10 cellular contexts compared by ENCODE assay signal in genomic region chr3:27279153-27279552, GRCh38.
DNase-seq lines count a peak whose midpoint lies in the region; ATAC-seq and TF ChIP-seq lines count a peak whose summit lies in the region.
"Had no signal": no experiment of that assay in that cellular context is flagged by ENCODE, and none has a peak within 500 bp of the region (broad histone marks: within the 10 kb centered on the region; RNA-seq: fewer than 3 reads in every experiment).

No MANE protein-coding gene starts in this region.

- peaks cover 3% of the 10 kb centered on the region for H3K36me3 ChIP-seq in adipocyte (ENCODE audit: control insufficient read depth, insufficient read depth, low read length, severe bottlenecking)

- DNase-seq in Right ventricle myocardium superior = no peak
- DNase-seq in left ventricle myocardium superior = no peak
- DNase-seq in adipocyte (ENCODE audit: low read depth) = peak; percentile 64
- peak; percentile 41 for DNase-seq in iPS-NIHi7 (ENCODE audit: extremely low spot score)
- DNase-seq in type B pancreatic cell (ENCODE audit: extremely low spot score, unreplicated experiment) = no peak
- DNase-seq in activated naive CD4-positive, alpha-beta T cell treated with anti-CD3 and anti-CD28 coated beads for 36 hours = no peak
- DNase-seq: activated CD4-positive, alpha-beta T cell treated with anti-CD3 and anti-CD28 coated beads for 36 hours had no signal

- peak; percentile 80 for ATAC-seq in Right ventricle myocardium superior (ENCODE audit: poor library complexity)
- ATAC-seq in left ventricle myocardium superior = no peak
- no peak for ATAC-seq in HG03139 (IDR thresholded peaks at IDR 0.05; ENCODE audit: unreplicated experiment)
- no peak for ATAC-seq in GM21381 (IDR thresholded peaks at IDR 0.05; ENCODE audit: unreplicated experiment)
- ATAC-seq: activated CD4-positive, alpha-beta T cell treated with anti-CD3 and anti-CD28 coated beads for 36 hours had no signal

- H3K9me3 ChIP-seq in adipocyte (ENCODE audit: control insufficient read depth, low read length) = no peaks in the 10 kb centered on the region

- H3K4me3 ChIP-seq in adipocyte (ENCODE audit: low read length) = no peak overlapping the region

- H3K27me3 ChIP-seq in adipocyte (replicated peaks; ENCODE audit: control insufficient read depth, insufficient read depth, low read length) = no peaks in the 10 kb centered on the region

- TF ChIP-seq CTCF in type B pancreatic cell (conservative IDR thresholded peaks at IDR 0.05) = peak; percentile 66

- no peaks in the 10 kb centered on the region for H3K27me3 Mint-ChIP-seq in type B pancreatic cell
- H3K27me3 Mint-ChIP-seq in activated naive CD4-positive, alpha-beta T cell treated with anti-CD3 and anti-CD28 coated beads for 36 hours (ENCODE audit: low read depth) = no peaks in the 10 kb centered on the region
- H3K27me3 Mint-ChIP-seq: activated CD4-positive, alpha-beta T cell treated with anti-CD3 and anti-CD28 coated beads for 36 hours had no signal

- H3K9me3 Mint-ChIP-seq in type B pancreatic cell = no peaks in the 10 kb centered on the region
- peaks cover 6% of the 10 kb centered on the region for H3K9me3 Mint-ChIP-seq in activated naive CD4-positive, alpha-beta T cell treated with anti-CD3 and anti-CD28 coated beads for 36 hours

- intact Hi-C loops in Right ventricle myocardium superior (cut with DNase I) (loop anchor here (10.0 kb wide), 1 partner anchor 144 kb away; no protein-coding TSS in a partner anchor), left ventricle myocardium superior (cut with micrococcal nuclease) (no loop called here)
- intact Hi-C loops in activated naive CD4-positive, alpha-beta T cell treated with anti-CD3 and anti-CD28 coated beads for 36 hours (cut with micrococcal nuclease) = no loop called here

- H3K27ac Mint-ChIP-seq in type B pancreatic cell = no peak overlapping the region
- no peak overlapping the region for H3K27ac Mint-ChIP-seq in activated naive CD4-positive, alpha-beta T cell treated with anti-CD3 and anti-CD28 coated beads for 36 hours
- H3K27ac Mint-ChIP-seq: activated CD4-positive, alpha-beta T cell treated with anti-CD3 and anti-CD28 coated beads for 36 hours had no signal

- CTCF ChIA-PET in activated naive CD4-positive, alpha-beta T cell treated with anti-CD3 and anti-CD28 coated beads for 36 hours (lab: Charles Lee) = no interaction called here

- H3K4me3 Mint-ChIP-seq in type B pancreatic cell = no peak overlapping the region
- H3K4me3 Mint-ChIP-seq in activated naive CD4-positive, alpha-beta T cell treated with anti-CD3 and anti-CD28 coated beads for 36 hours = no peak overlapping the region
- H3K4me3 Mint-ChIP-seq: activated CD4-positive, alpha-beta T cell treated with anti-CD3 and anti-CD28 coated beads for 36 hours had no signal

- peak overlapping the region; percentile 22 for H3K9ac ChIP-seq in adipocyte (ENCODE audit: low read length)
- H3K9ac ChIP-seq: KMS-11 had no signal

- no peaks in the 10 kb centered on the region for H3K36me3 Mint-ChIP-seq in type B pancreatic cell
- H3K36me3 Mint-ChIP-seq in activated naive CD4-positive, alpha-beta T cell treated with anti-CD3 and anti-CD28 coated beads for 36 hours (ENCODE audit: low read depth) = no peaks in the 10 kb centered on the region

- H3K4me1 ChIP-seq in adipocyte (ENCODE audit: control insufficient read depth, insufficient read depth, low read length) = peaks cover 19% of the 10 kb centered on the region

- no peaks in the 10 kb centered on the region for H3K4me1 Mint-ChIP-seq in type B pancreatic cell (ENCODE audit: unreplicated experiment)
- H3K4me1 Mint-ChIP-seq in activated naive CD4-positive, alpha-beta T cell treated with anti-CD3 and anti-CD28 coated beads for 36 hours (ENCODE audit: low read depth) = no peaks in the 10 kb centered on the region
- H3K4me1 Mint-ChIP-seq: activated CD4-positive, alpha-beta T cell treated with anti-CD3 and anti-CD28 coated beads for 36 hours had no signal

Comparison
In these comparisons a context has a peak if more than half of its experiments do, and no peak if none do; other contexts are left out.
1. DNase-seq: peak in adipocyte (single experiment) and iPS-NIHi7 (single experiment); none in Right ventricle myocardium superior (single experiment), left ventricle myocardium superior (single experiment), type B pancreatic cell (single experiment) and activated naive CD4-positive, alpha-beta T cell treated with anti-CD3 and anti-CD28 coated beads for 36 hours (single experiment).